ENCODE assay signal across 24 cellular contexts in the genomic region with DNA sequence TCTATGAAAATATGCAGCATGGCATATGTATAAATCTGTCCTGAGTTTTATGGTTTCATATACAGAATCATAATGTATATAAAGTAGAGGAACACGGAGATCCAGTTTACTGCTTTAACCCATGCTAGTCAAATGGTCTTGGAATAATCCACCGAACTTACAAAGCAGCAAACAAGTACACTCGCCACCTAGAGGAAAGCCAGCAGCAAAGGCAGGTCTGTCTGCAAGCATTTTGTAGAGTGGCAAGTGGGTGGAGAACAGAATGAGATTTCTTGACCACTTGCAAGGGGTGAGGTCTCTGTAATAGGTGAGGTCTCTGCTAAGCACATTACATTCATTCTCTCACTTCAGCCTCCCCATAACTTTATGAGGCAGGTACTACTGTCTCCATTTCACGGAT.
A peak's percentile ranks its signal among the peaks of the same experiment; 100 is the strongest.
DNase-seq lines count a peak whose midpoint lies in the region; ATAC-seq, FAIRE-seq and TF ChIP-seq lines count a peak whose summit lies in the region.
"Had no signal": no experiment of that assay in that cellular context is flagged by ENCODE, and none has a peak within 500 bp of the region (broad histone marks: within the 10 kb centered on the region; RNA-seq: fewer than 3 reads in every experiment).

No MANE protein-coding gene starts in this region.

- FAIRE-seq in D721Med (lab: Jason Lieb, UNC): no peak

- no peaks in the 10 kb centered on the region for H3K36me3 ChIP-seq in body of pancreas (replicated peaks in 1 of 2; ENCODE audit: insufficient read depth in 1 of 2, low read depth in 2 of 2)
- no peaks in the 10 kb centered on the region for H3K36me3 ChIP-seq in thyroid gland
- H3K36me3 ChIP-seq: BLaER1, neutrophil, SJSA1, tibial nerve had no signal

- H3K9me3 ChIP-seq in body of pancreas: no peaks in the 10 kb centered on the region
- H3K9me3 ChIP-seq in thyroid gland: no peaks in the 10 kb centered on the region
- H3K9me3 ChIP-seq: BLaER1, neutrophil, SJSA1, tibial nerve had no signal

- H3K27me3 ChIP-seq in body of pancreas: no peaks in the 10 kb centered on the region
- no peaks in the 10 kb centered on the region for H3K27me3 ChIP-seq in thyroid gland
- H3K27me3 ChIP-seq: BLaER1, neutrophil, SJSA1, tibial nerve had no signal

- no peaks in the 10 kb centered on the region for H3K27me3 Mint-ChIP-seq in osteocyte (ENCODE audit: unreplicated experiment)

- no peaks in the 10 kb centered on the region for H3K36me3 Mint-ChIP-seq in osteocyte (ENCODE audit: unreplicated experiment)
- H3K36me3 Mint-ChIP-seq: stimulated activated naive B cell treated with anti-CD40 and anti-IgM and Interleukin-4, amounts not matched to agents 10 μg/mL and 1 μg/mL and 100 μg/mL, for 72 hours had no signal

- no peak overlapping the region for H3K27ac ChIP-seq in body of pancreas
- no peak overlapping the region for H3K27ac ChIP-seq in thyroid gland
- H3K27ac ChIP-seq: BLaER1, neutrophil, SJSA1, tibial nerve had no signal

- DNase-seq in D721Med (ENCODE audit: insufficient read length, low spot score) (no peak), OCI-M1 (lab: John Stamatoyannopoulos, UW) (peak; percentile 19), epithelial cell of proximal tubule (ENCODE audit: low read depth) (no peak), osteocyte (ENCODE audit: extremely low spot score, unreplicated experiment) (no peak), body of pancreas (no peak), NOMO-1 treated with dmso at 0.1 percent for 144 hours (lab: John Stamatoyannopoulos, UW; ENCODE audit: unreplicated experiment) (no peak), thyroid gland (no peak)
- DNase-seq: activated CD4-positive, alpha-beta T cell treated with anti-CD3 and anti-CD28 coated beads for 36 hours; activated CD8-positive, alpha-beta memory T cell treated with anti-CD3 and anti-CD28 coated beads, Interleukin-2, amount 50 U/mL, for 4 hours; activated gamma-delta T cell; amniotic stem cell; cerebellar nuclear complex; DMS79 treated with DMSO at 0.1 percent for 48 hours; hypothalamus; left cardiac atrium; midbrain; NCI-H2107; stimulated activated naive B cell treated with anti-CD40 and anti-IgM and Interleukin-4, amounts not matched to agents 10 μg/mL and 1 μg/mL and 100 μg/mL, for 72 hours; T1000 had no signal

- H3K4me1 Mint-ChIP-seq in osteocyte (ENCODE audit: unreplicated experiment): peaks cover 14% of the 10 kb centered on the region
- H3K4me1 Mint-ChIP-seq: activated CD4-positive, alpha-beta T cell treated with anti-CD3 and anti-CD28 coated beads for 36 hours; stimulated activated naive B cell treated with anti-CD40 and anti-IgM and Interleukin-4, amounts not matched to agents 10 μg/mL and 1 μg/mL and 100 μg/mL, for 72 hours had no signal

- 59 to 65% methylated on average over 4 of the region's 4 CpGs for WGBS in body of pancreas, 2 donors
- 56 to 72% methylated on average over 4 of the region's 4 CpGs for WGBS in thyroid gland, 2 donors

- TF ChIP-seq CTCF in D721Med (IDR thresholded peaks at IDR 0.05; ENCODE audit: insufficient read depth, missing control alignments) (peak; percentile 8), GM12872 (IDR thresholded peaks at IDR 0.05; ENCODE audit: insufficient read depth, low read depth, low read length) (0 out of 3 replicates have a peak, but pooled peaks have one; percentile 12), epithelial cell of proximal tubule (conservative IDR thresholded peaks at IDR 0.05; ENCODE audit: low read depth, low read length) (peak; percentile 36), osteocyte (IDR thresholded peaks at IDR 0.05) (no peak), body of pancreas (IDR thresholded peaks at IDR 0.05) (no peak), thyroid gland (IDR thresholded peaks at IDR 0.05) (no peak)

- ATAC-seq in body of pancreas: no peak
- ATAC-seq: activated CD4-positive, alpha-beta T cell treated with anti-CD3 and anti-CD28 coated beads for 36 hours; left cardiac atrium; stimulated activated naive B cell treated with anti-CD40 and anti-IgM and Interleukin-4, amounts not matched to agents 10 μg/mL and 1 μg/mL and 100 μg/mL, for 72 hours had no signal

- no peaks in the 10 kb centered on the region for H3K9me3 Mint-ChIP-seq in osteocyte (ENCODE audit: unreplicated experiment)
- H3K9me3 Mint-ChIP-seq: stimulated activated naive B cell treated with anti-CD40 and anti-IgM and Interleukin-4, amounts not matched to agents 10 μg/mL and 1 μg/mL and 100 μg/mL, for 72 hours had no signal

- no peaks in the 10 kb centered on the region for H3K4me1 ChIP-seq in body of pancreas
- H3K4me1 ChIP-seq in thyroid gland: peaks cover 27 to 31% of the 10 kb centered on the region in 2 donors
- H3K4me1 ChIP-seq: BLaER1, SJSA1, tibial nerve had no signal

- H3K4me3 Mint-ChIP-seq in osteocyte (ENCODE audit: unreplicated experiment): no peak overlapping the region
- H3K4me3 Mint-ChIP-seq: activated CD4-positive, alpha-beta T cell treated with anti-CD3 and anti-CD28 coated beads for 36 hours; stimulated activated naive B cell treated with anti-CD40 and anti-IgM and Interleukin-4, amounts not matched to agents 10 μg/mL and 1 μg/mL and 100 μg/mL, for 72 hours had no signal

- TF ChIP-seq POLR2A in body of pancreas (IDR thresholded peaks at IDR 0.05): no peak
- no peak for TF ChIP-seq POLR2A in thyroid gland (IDR thresholded peaks at IDR 0.05)

- intact Hi-C loops in body of pancreas (cut with DNase I) (no loop called here), thyroid gland (cut with DNase I) (no loop called here)

- no peak overlapping the region for H3K27ac Mint-ChIP-seq in osteocyte (ENCODE audit: unreplicated experiment)
- H3K27ac Mint-ChIP-seq: activated CD4-positive, alpha-beta T cell treated with anti-CD3 and anti-CD28 coated beads for 36 hours; stimulated activated naive B cell treated with anti-CD40 and anti-IgM and Interleukin-4, amounts not matched to agents 10 μg/mL and 1 μg/mL and 100 μg/mL, for 72 hours had no signal

- H3K4me3 ChIP-seq in epithelial cell of proximal tubule (ENCODE audit: low read depth, low read length) (no peak overlapping the region), body of pancreas (no peak overlapping the region), thyroid gland (replicated peaks in 1 of 3) (no peak overlapping the region)
- H3K4me3 ChIP-seq: BLaER1, SJSA1, tibial nerve had no signal

Comparison
In these comparisons a context has a peak if more than half of its experiments do, and no peak if none do; other contexts are left out.
1. CTCF ChIP-seq: peak in D721Med (single experiment), GM12872 (single experiment) and epithelial cell of proximal tubule (single experiment); none in osteocyte (single experiment), body of pancreas (0 of 7) and thyroid gland (0 of 6).